1 cellular context compared by ENCODE assay signal in genomic region chr16:50152386-50152806, GRCh38.
TF ChIP-seq lines count a peak whose summit lies in the region.

No MANE protein-coding gene starts in this region.

TF ChIP-seq in GM12878, 131 proteins besides CTCF, POLR2A, EP300 and RAD21 (continued from another document and continues in another):
- TF ChIP-seq ZBTB11 (CRISPR knock-in tag; IDR thresholded peaks at IDR 0.05): no peak
- peak; percentile 71 for TF ChIP-seq PML (IDR thresholded peaks at IDR 0.05; ENCODE audit: low read length)
- peak; percentile 90 for TF ChIP-seq NFIC (IDR thresholded peaks at IDR 0.05; ENCODE audit: low read depth, low read length)
- TF ChIP-seq NBN (IDR thresholded peaks at IDR 0.05): peak; percentile 67; the same call in 1 of the 2 replicates
- 0 out of 2 replicates have a peak, but pooled peaks have one; percentile 35 for TF ChIP-seq ZBED1 (IDR thresholded peaks at IDR 0.05; ENCODE audit: borderline replicate concordance)
- TF ChIP-seq POLR2AphosphoS2 (IDR thresholded peaks at IDR 0.05; ENCODE audit: low read depth, low read length): no peak
- no peak for TF ChIP-seq RAD51 (IDR thresholded peaks at IDR 0.05)
- no peak for TF ChIP-seq ZNF622 (IDR thresholded peaks at IDR 0.05)
- TF ChIP-seq GABPA (IDR thresholded peaks at IDR 0.05; ENCODE audit: low read depth): no peak
- no peak for TF ChIP-seq HSF1 (IDR thresholded peaks at IDR 0.05; ENCODE audit: low read depth, low read length)
- peak; percentile 70; the same call in 1 of the 2 replicates for TF ChIP-seq ASH2L (IDR thresholded peaks at IDR 0.05; ENCODE audit: borderline replicate concordance, low read depth)
- TF ChIP-seq ZBTB4 (CRISPR knock-in tag; IDR thresholded peaks at IDR 0.05): no peak
- TF ChIP-seq EED (IDR thresholded peaks at IDR 0.05; ENCODE audit: low read depth): peak; percentile 84
- no peak for TF ChIP-seq HDGF (IDR thresholded peaks at IDR 0.05)
- TF ChIP-seq SMARCA5 (IDR thresholded peaks at IDR 0.05): 0 out of 2 replicates have a peak, but pooled peaks have one; percentile 18
- no peak for TF ChIP-seq CEBPZ (IDR thresholded peaks at IDR 0.05; ENCODE audit: low read depth, low read length)
- peak; percentile 27; the same call in 1 of the 2 replicates for TF ChIP-seq CHD2 (IDR thresholded peaks at IDR 0.05; ENCODE audit: borderline replicate concordance, low read depth, low read length)
- TF ChIP-seq SRF (IDR thresholded peaks at IDR 0.05; ENCODE audit: low read depth in 2 of 2, low read length in 2 of 2): no peak
- TF ChIP-seq BACH1 (IDR thresholded peaks at IDR 0.05; ENCODE audit: borderline replicate concordance): peak; percentile 62
- peak; percentile 94 for TF ChIP-seq PAX5 (IDR thresholded peaks at IDR 0.05; ENCODE audit: borderline replicate concordance, low read depth, low read length)
- peak; percentile 28; the same call in 1 of the 2 replicates for TF ChIP-seq MTA2 (IDR thresholded peaks at IDR 0.05; ENCODE audit: low read depth)
- TF ChIP-seq CBX5 (IDR thresholded peaks at IDR 0.05; ENCODE audit: low read depth): no peak
- TF ChIP-seq TARDBP (IDR thresholded peaks at IDR 0.05; ENCODE audit: borderline replicate concordance): 0 out of 2 replicates have a peak, but pooled peaks have one; percentile 70
- TF ChIP-seq TAF1 (IDR thresholded peaks at IDR 0.05; ENCODE audit: borderline replicate concordance, low read depth, low read length): peak; percentile 43; the same call in 1 of the 2 replicates
- TF ChIP-seq IRF3 (IDR thresholded peaks at IDR 0.05): no peak
- TF ChIP-seq SMAD1 (IDR thresholded peaks at IDR 0.05; ENCODE audit: low read depth, partially characterized antibody): no peak
- TF ChIP-seq CBX3 (IDR thresholded peaks at IDR 0.05; ENCODE audit: borderline replicate concordance, low read depth): no peak
- TF ChIP-seq KAT2A (conservative IDR thresholded peaks at IDR 0.05; ENCODE audit: control insufficient read depth, low read depth, low read length): no peak
- peak in 1 of 2 experiments; percentile 36; a peak in 2 of 4 replicates for TF ChIP-seq ETV6 (conservative IDR thresholded peaks at IDR 0.05 in 1 of 2, IDR thresholded peaks at IDR 0.05 in 1 of 2; ENCODE audit: borderline replicate concordance in 1 of 2, low read depth in 1 of 2)
- no peak for TF ChIP-seq HDAC6 (IDR thresholded peaks at IDR 0.05; ENCODE audit: unreplicated experiment)
- TF ChIP-seq STAT3 (IDR thresholded peaks at IDR 0.05; ENCODE audit: low read depth, low read length): no peak
- no peak for TF ChIP-seq MYC (IDR thresholded peaks at IDR 0.05; ENCODE audit: insufficient read depth, insufficient read length, insufficient replicate concordance, low read length, severe bottlenecking)
- TF ChIP-seq ZNF207 (IDR thresholded peaks at IDR 0.05; ENCODE audit: borderline replicate concordance): 0 out of 2 replicates have a peak, but pooled peaks have one; percentile 47
- no peak for TF ChIP-seq ZSCAN29 (IDR thresholded peaks at IDR 0.05)
- peak; percentile 47 for TF ChIP-seq MEF2B (IDR thresholded peaks at IDR 0.05; ENCODE audit: partially characterized antibody, poor library complexity, severe bottlenecking)
- TF ChIP-seq KDM1A (IDR thresholded peaks at IDR 0.05; ENCODE audit: borderline replicate concordance): no peak
- peak; percentile 92 for TF ChIP-seq POU2F2 (IDR thresholded peaks at IDR 0.05; ENCODE audit: borderline replicate concordance, low read depth, low read length)
- TF ChIP-seq SMC3 (IDR thresholded peaks at IDR 0.05; ENCODE audit: borderline replicate concordance, low read length): 0 out of 2 replicates have a peak, but pooled peaks have one; percentile 11
- TF ChIP-seq BCL11A (IDR thresholded peaks at IDR 0.05; ENCODE audit: low read depth, low read length): peak; percentile 92
- no peak for TF ChIP-seq CHD1 (IDR thresholded peaks at IDR 0.05; ENCODE audit: low read depth, low read length)
- TF ChIP-seq ZNF24 (IDR thresholded peaks at IDR 0.05): no peak
- peak; percentile 94 for TF ChIP-seq IRF4 (IDR thresholded peaks at IDR 0.05; ENCODE audit: low read depth, low read length)
- TF ChIP-seq FOXK2 (IDR thresholded peaks at IDR 0.05): no peak
- TF ChIP-seq MAX (IDR thresholded peaks at IDR 0.05; ENCODE audit: low read depth, low read length): peak; percentile 62; the same call in 1 of the 2 replicates
- no peak for TF ChIP-seq YBX1 (IDR thresholded peaks at IDR 0.05)
- TF ChIP-seq SPI1 (IDR thresholded peaks at IDR 0.05; ENCODE audit: borderline replicate concordance, insufficient read depth, low read depth, low read length): no peak
- TF ChIP-seq FOS (IDR thresholded peaks at IDR 0.05; ENCODE audit: borderline replicate concordance, extremely low read depth, insufficient read length): no peak
- TF ChIP-seq BMI1 (IDR thresholded peaks at IDR 0.05; ENCODE audit: borderline replicate concordance): no peak
- TF ChIP-seq WRNIP1 (IDR thresholded peaks at IDR 0.05; ENCODE audit: borderline replicate concordance, low read depth, low read length): no peak
- TF ChIP-seq IKZF1 (conservative IDR thresholded peaks at IDR 0.05): peak; percentile 65; the same call in 1 of the 2 replicates
- no peak for TF ChIP-seq SMAD5 (IDR thresholded peaks at IDR 0.05; ENCODE audit: low read depth)
- TF ChIP-seq BCL3 (IDR thresholded peaks at IDR 0.05; ENCODE audit: borderline replicate concordance, insufficient read depth, low read depth, low read length, poor library complexity, severe bottlenecking): peak; percentile 87
- 0 out of 2 replicates have a peak, but pooled peaks have one; percentile 69 for TF ChIP-seq ATF2 (IDR thresholded peaks at IDR 0.05; ENCODE audit: low read length)
- TF ChIP-seq ZNF274 (IDR thresholded peaks at IDR 0.05; ENCODE audit: insufficient read depth, insufficient read length): no peak
